9 cellular contexts compared by ENCODE assay signal in the genomic region with DNA sequence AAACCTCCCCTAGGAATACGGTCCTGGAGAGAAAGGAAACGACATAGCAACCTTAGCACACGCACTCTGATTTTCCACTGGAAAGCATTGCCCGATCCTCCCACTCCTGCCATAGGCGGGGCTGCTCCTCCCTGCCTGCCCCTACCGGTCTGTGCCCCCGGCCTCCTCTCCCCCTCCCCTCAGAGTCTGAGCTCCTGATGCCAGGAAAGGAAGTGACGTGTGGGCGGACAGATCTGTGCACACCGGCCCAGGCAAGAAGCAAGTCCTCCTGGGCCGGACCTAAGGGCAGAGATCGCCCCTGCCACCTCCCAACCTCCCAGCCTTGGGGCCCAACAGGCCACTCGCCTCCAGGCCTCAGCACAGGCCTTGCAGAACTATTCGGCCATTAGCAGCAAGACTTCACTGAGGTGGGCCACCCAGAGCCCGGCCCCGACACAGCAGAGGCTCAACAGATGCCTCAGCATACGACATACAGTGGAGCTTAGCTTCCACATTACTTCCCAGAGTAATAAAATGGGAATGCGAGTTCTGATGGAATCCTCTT. TPM values are rescaled to one million over a fixed set of nuclear protein-coding genes. Genes with fewer than 3 reads are reported as not detected.
A peak's percentile ranks its signal among the peaks of the same experiment; 100 is the strongest.
DNase-seq lines count a peak whose midpoint lies in the region; ATAC-seq and TF ChIP-seq lines count a peak whose summit lies in the region.
"Had no signal": no experiment of that assay in that cellular context is flagged by ENCODE, and none has a peak within 500 bp of the region (broad histone marks: within the 10 kb centered on the region; RNA-seq: fewer than 3 reads in every experiment).

No MANE protein-coding gene starts in this region.

- peak overlapping the region; percentile 8 to 29 for H3K4ac ChIP-seq in mesenchymal stem cell (ENCODE audit: low read depth in 1 of 2, low read length in 2 of 2)

- TF ChIP-seq CTCF in upper lobe of left lung (IDR thresholded peaks at IDR 0.05) (no peak), GM13977 (IDR thresholded peaks at IDR 0.05; ENCODE audit: extremely low read depth, insufficient read depth, missing control alignments) (no peak), GM10266 (IDR thresholded peaks at IDR 0.05; ENCODE audit: control insufficient read depth, insufficient read depth, low read depth, missing control alignments) (no peak)

- H2BK12ac ChIP-seq in mesenchymal stem cell (ENCODE audit: low read length in 2 of 2): peak overlapping the region in 1 of 2 experiments; percentile 29

- no peaks in the 10 kb centered on the region for H3K9me3 ChIP-seq in mesenchymal stem cell (ENCODE audit: control insufficient read depth, low read length)
- H3K9me3 ChIP-seq in upper lobe of left lung: no peaks in the 10 kb centered on the region

- no peak overlapping the region for H3K4me2 ChIP-seq in mesenchymal stem cell (ENCODE audit: low read length, poor library complexity, severe bottlenecking)

- H2AK5ac ChIP-seq in mesenchymal stem cell (ENCODE audit: low read length, severe bottlenecking): peak overlapping the region; percentile 46

- peak overlapping the region; percentile 18 for H3K9ac ChIP-seq in mesenchymal stem cell (ENCODE audit: low read length)

- peak; percentile 61 for DNase-seq in activated effector memory CD4-positive, alpha-beta T cell treated with anti-CD3 and anti-CD28 coated beads, Interleukin-2, amount 50 U/mL, for 16 hours
- no peak for DNase-seq in activated effector memory CD4-positive, alpha-beta T cell treated with Interleukin-2 at 50 U/mL for 16 hours
- DNase-seq in mesenchymal stem cell (peak; percentile 41), upper lobe of left lung (no peak), RPMI8226 (no peak), GM13977 (ENCODE audit: low spot score) (no peak), GM10266 (ENCODE audit: extremely low spot score) (no peak)

- H3K14ac ChIP-seq in mesenchymal stem cell (ENCODE audit: low read length in 2 of 2): no peak overlapping the region

- no peak overlapping the region for H3K4me3 ChIP-seq in mesenchymal stem cell (ENCODE audit: insufficient read depth in 1 of 2, low read depth in 1 of 2, low read length in 2 of 2)
- H3K4me3 ChIP-seq in upper lobe of left lung: no peak overlapping the region

- peak overlapping the region; percentile 58 for H3K27ac ChIP-seq in cingulate gyrus (ENCODE audit: low read depth, low read length)
- peak overlapping the region; percentile 9 for H3K27ac ChIP-seq in mesenchymal stem cell (ENCODE audit: low read length, poor library complexity, severe bottlenecking)
- H3K27ac ChIP-seq in upper lobe of left lung: peak overlapping the region; percentile 63 to 99 (median 87)
- H3K27ac ChIP-seq: C4-2B had no signal

- H3K4me1 ChIP-seq in mesenchymal stem cell (ENCODE audit: control insufficient read depth, insufficient read depth, low read depth, low read length) (peaks cover 63% of the 10 kb centered on the region), upper lobe of left lung (peaks cover 57 to 62% (median 58%) of the 10 kb centered on the region in 4 donors)

- no peak for TF ChIP-seq POLR2A in upper lobe of left lung (IDR thresholded peaks at IDR 0.05)

- in situ Hi-C loops in GM13977 (cut with MboI; ENCODE audit: low pct_unique_long_range_greater_than_20kb, low sequenced_read_pairs, unreplicated experiment): no loop called here

- no peak for TF ChIP-seq EP300 in upper lobe of left lung (IDR thresholded peaks at IDR 0.05)

- peak overlapping the region; percentile 44 for H2BK15ac ChIP-seq in mesenchymal stem cell (ENCODE audit: low read depth, poor library complexity, severe bottlenecking)

- no peak overlapping the region for H2AFZ ChIP-seq in mesenchymal stem cell (ENCODE audit: low read depth, low read length)

- peak overlapping the region; percentile 86 for H4K8ac ChIP-seq in mesenchymal stem cell (ENCODE audit: low read length)

- 49% methylated on average over 18 of the region's 18 CpGs for WGBS in mesenchymal stem cell
- WGBS in upper lobe of left lung, 2 donors: 39 to 72% methylated on average over 11 to 18 of the region's 18 CpGs

- peak overlapping the region; percentile 46 to 74 for H3K18ac ChIP-seq in mesenchymal stem cell (ENCODE audit: low read depth in 1 of 2, low read length in 2 of 2)

- no peak overlapping the region for H2BK5ac ChIP-seq in mesenchymal stem cell (ENCODE audit: low read depth, low read length, poor library complexity, severe bottlenecking)

- no peak overlapping the region for H2BK120ac ChIP-seq in mesenchymal stem cell (ENCODE audit: low read depth, low read length)

- peaks cover 34% of the 10 kb centered on the region for H3K79me1 ChIP-seq in mesenchymal stem cell (replicated peaks; ENCODE audit: low read length, poor library complexity, severe bottlenecking)

- H3K23ac ChIP-seq in mesenchymal stem cell (ENCODE audit: low read length in 2 of 2): no peak overlapping the region

- H4K91ac ChIP-seq in mesenchymal stem cell (ENCODE audit: low read length): peak overlapping the region; percentile 72

- H3K27me3 ChIP-seq in mesenchymal stem cell (ENCODE audit: control insufficient read depth in 1 of 2, insufficient read depth in 1 of 2, low read length in 2 of 2) (no peaks in the 10 kb centered on the region), upper lobe of left lung (no peaks in the 10 kb centered on the region)

- H3K36me3 ChIP-seq in mesenchymal stem cell (ENCODE audit: control insufficient read depth in 1 of 2, insufficient read depth in 2 of 2, low read depth in 1 of 2, low read length in 2 of 2) (peaks cover 16 to 42% of the 10 kb centered on the region in 2 experiments), upper lobe of left lung (peaks cover 5 to 43% (median 32%) of the 10 kb centered on the region in 4 donors)

- no peak for ATAC-seq in upper lobe of left lung (ENCODE audit: low FRiP score in 2 of 2)

RNA-seq across cellular contexts. Expression of a gene that starts 7.2 kb away (rescaled TPM):
- polyA plus RNA-seq in mesenchymal stem cell (2013, experiment 1 of 2): 62.3 TPM
- polyA plus RNA-seq in mesenchymal stem cell (2013, experiment 2 of 2): 64.2 TPM
- total RNA-seq in upper lobe of left lung: 10 to 100 TPM; 35.6 to 83.9 (median 56.8) TPM

RNA-seq across cellular contexts. Expression of a gene that starts 30.9 kb away (rescaled TPM):
- polyA plus RNA-seq in mesenchymal stem cell (2013, experiment 1 of 2): 66.8 TPM
- 66.1 TPM for polyA plus RNA-seq in mesenchymal stem cell (2013, experiment 2 of 2)
- 10 to 100 TPM; 34.7 to 92.3 (median 41.7) TPM for total RNA-seq in upper lobe of left lung

RNA-seq across cellular contexts. Expression of a gene that starts 57.0 kb away (rescaled TPM):
- polyA plus RNA-seq in mesenchymal stem cell (2013, experiment 1 of 2): 0.01 TPM
- polyA plus RNA-seq in mesenchymal stem cell (2013, experiment 2 of 2): 0.03 TPM
- 10 to 100 TPM in 3 of 6 donors, 1 to 10 TPM in 3; 1.1 to 11.5 (median 7.3) TPM for total RNA-seq in upper lobe of left lung

Comparison
In these comparisons a context has a peak if more than half of its experiments do, and no peak if none do; other contexts are left out.
1. DNase-seq: peak in activated effector memory CD4-positive, alpha-beta T cell treated with anti-CD3 and anti-CD28 coated beads, Interleukin-2, amount 50 U/mL, for 16 hours (single experiment) and mesenchymal stem cell (single experiment); none in activated effector memory CD4-positive, alpha-beta T cell treated with Interleukin-2 at 50 U/mL for 16 hours (single experiment), upper lobe of left lung (0 of 2), RPMI8226 (single experiment), GM13977 (single experiment) and GM10266 (single experiment).
2. H3K27ac ChIP-seq: peak in every context shown above with its lines; median percentile 87 in upper lobe of left lung; 58 in cingulate gyrus; 9 in mesenchymal stem cell.